Comparison of ENCODE assay signal across 12 cellular contexts in genomic region chr5:127958421-127959011, GRCh38.
A peak's percentile ranks its signal among the peaks of the same experiment; 100 is the strongest.
DNase-seq lines count a peak whose midpoint lies in the region; ATAC-seq, FAIRE-seq and TF ChIP-seq lines count a peak whose summit lies in the region.
"Had no signal": no experiment of that assay in that cellular context is flagged by ENCODE, and none has a peak within 500 bp of the region (broad histone marks: within the 10 kb centered on the region; RNA-seq: fewer than 3 reads in every experiment).

No MANE protein-coding gene starts in this region.

- no peak overlapping the region for H3K4me3 Mint-ChIP-seq in stimulated activated naive CD8-positive, alpha-beta T cell treated with anti-CD3 and anti-CD28 coated beads, Interleukin-15, amount 100 ng/mL, for 72 hours
- H3K4me3 Mint-ChIP-seq: activated CD4-positive, alpha-beta T cell treated with anti-CD3 and anti-CD28 coated beads, Interleukin-2, amount 10 ng/mL, durations not matched to agents 7 days and 5 days; activated naive CD4-positive, alpha-beta T cell treated with anti-CD3 and anti-CD28 coated beads, Interleukin-2, amount 10 ng/mL, durations not matched to agents 7 days and 5 days had no signal

- H3K79me2 ChIP-seq in PC-3 (ENCODE audit: low read length): no peaks in the 10 kb centered on the region

- in situ Hi-C loops in G401 (cut with HindIII; ENCODE audit: low sequenced_read_pairs): no loop called here

- POLR2A ChIA-PET in A549 (lab: Yijun Ruan, JAX): interaction anchor here (1.6 kb wide), 1 partner anchor 24 kb away, joined by 5 read pairs; no protein-coding TSS in a partner anchor
- POLR2A ChIA-PET in PC-3 (lab: Charles Lee; ENCODE audit: unreplicated experiment): interaction anchor here (0.5 to 1.5 kb wide), 3 partner anchors 20 to 80 kb away, joined by 4 read pairs; no protein-coding TSS in a partner anchor

- H3K9me3 Mint-ChIP-seq in stimulated activated naive CD8-positive, alpha-beta T cell treated with anti-CD3 and anti-CD28 coated beads, Interleukin-15, amount 100 ng/mL, for 72 hours: no peaks in the 10 kb centered on the region
- H3K9me3 Mint-ChIP-seq: activated CD4-positive, alpha-beta T cell treated with anti-CD3 and anti-CD28 coated beads, Interleukin-2, amount 10 ng/mL, durations not matched to agents 7 days and 5 days; activated naive CD4-positive, alpha-beta T cell treated with anti-CD3 and anti-CD28 coated beads, Interleukin-2, amount 10 ng/mL, durations not matched to agents 7 days and 5 days had no signal

- no peaks in the 10 kb centered on the region for H3F3A ChIP-seq in PC-3 (ENCODE audit: low read length, unreplicated experiment)

- TF ChIP-seq POLR2A in A549 (IDR thresholded peaks at IDR 0.05; ENCODE audit: low read length): no peak

- H3K4me1 ChIP-seq in A549 (peaks cover 48% of the 10 kb centered on the region), PC-3 (ENCODE audit: insufficient read depth, low read length) (peaks cover 39% of the 10 kb centered on the region), left lung (peaks cover 12 to 34% of the 10 kb centered on the region in 2 donors)

- H2AFZ ChIP-seq in PC-3 (ENCODE audit: low read length): peak overlapping the region; percentile 24; the same call in 1 of the 2 replicates

- 5% methylated on average over 5 of the region's 5 CpGs for WGBS in A549 (ENCODE audit: missing lambda C conversion rate)

- no peak for TF ChIP-seq CTCF in A549 (IDR thresholded peaks at IDR 0.05)
- TF ChIP-seq CTCF in PC-3 (conservative IDR thresholded peaks at IDR 0.05; ENCODE audit: low read depth, low read length): no peak
- TF ChIP-seq CTCF in left lung (IDR thresholded peaks at IDR 0.05): no peak

- H3K9me2 ChIP-seq in PC-3 (replicated peaks; ENCODE audit: low read length): no peaks in the 10 kb centered on the region

- H3K27ac ChIP-seq in A549 (peak overlapping the region; percentile 76 to 80), PC-3 (ENCODE audit: low read length) (peak overlapping the region; percentile 90), left lung (peak overlapping the region; percentile 50 to 51)

- H3K27me3 ChIP-seq in PC-3 (ENCODE audit: low read length) (no peaks in the 10 kb centered on the region), left lung (no peaks in the 10 kb centered on the region)
- H3K27me3 ChIP-seq: spleen had no signal

- H3K4me1 Mint-ChIP-seq in stimulated activated naive CD8-positive, alpha-beta T cell treated with anti-CD3 and anti-CD28 coated beads, Interleukin-15, amount 100 ng/mL, for 72 hours: peaks cover 18% of the 10 kb centered on the region

- DNase-seq in A549 (ENCODE audit: low read depth in 1 of 2, low spot score in 1 of 2) (peak in 1 of 2 experiments; percentile 93), G401 (ENCODE audit: low spot score) (peak; percentile 68), PC-3 (peak; percentile 56), left lung (no peak), T1000 (lab: John Stamatoyannopoulos, UW) (no peak), NK-92 (lab: John Stamatoyannopoulos, UW; ENCODE audit: unreplicated experiment) (no peak), HUDEP-2 (lab: John Stamatoyannopoulos, UW; ENCODE audit: unreplicated experiment in 76 of 76) (no peak)
- no peak for DNase-seq in stimulated activated naive CD8-positive, alpha-beta T cell treated with anti-CD3 and anti-CD28 coated beads, Interleukin-15, amount 100 ng/mL, for 72 hours
- DNase-seq: activated CD4-positive, alpha-beta T cell treated with anti-CD3 and anti-CD28 coated beads, Interleukin-2, amount 10 ng/mL, durations not matched to agents 7 days and 5 days; activated naive CD4-positive, alpha-beta T cell treated with anti-CD3 and anti-CD28 coated beads, Interleukin-2, amount 10 ng/mL, durations not matched to agents 7 days and 5 days; spleen had no signal

- no peaks in the 10 kb centered on the region for H4K20me1 ChIP-seq in PC-3 (ENCODE audit: low read length)

- H3K9me3 ChIP-seq in A549: peaks cover 3% of the 10 kb centered on the region; the same call in 1 of the 3 replicates
- H3K9me3 ChIP-seq in PC-3 (ENCODE audit: low read length): no peaks in the 10 kb centered on the region
- no peaks in the 10 kb centered on the region for H3K9me3 ChIP-seq in left lung
- H3K9me3 ChIP-seq: spleen had no signal

- H3K36me3 ChIP-seq in PC-3 (ENCODE audit: low read depth, low read length) (no peaks in the 10 kb centered on the region), left lung (no peaks in the 10 kb centered on the region)

- intact Hi-C loops in PC-3 (cut with micrococcal nuclease) (loop anchor here (1.0 to 5.0 kb wide), 15 partner anchors 7 to 204 kb away; partner anchors contain the start of gene SLC12A2), left lung (cut with DNase I) (loop anchor here in 1 of 2 donors (10.0 kb wide), 1 partner anchor 84 kb away; no protein-coding TSS in a partner anchor)

- CTCF ChIA-PET in A549 (lab: Yijun Ruan, JAX): interaction anchor here (0.9 to 3.1 kb wide), 5 partner anchors 23 to 243 kb away, joined by 3 to 12 read pairs (median 3); partner anchors contain the start of gene SLC12A2
- CTCF ChIA-PET in PC-3 (lab: Charles Lee): interaction anchor here (0.6 to 0.7 kb wide), 2 partner anchors 126 to 243 kb away, joined by 3 to 5 read pairs; no protein-coding TSS in a partner anchor

- peak overlapping the region; percentile 68 for H3K9ac ChIP-seq in PC-3 (ENCODE audit: low read length)

- no TSS peak for BruUV-seq in PC-3 (replicated peaks; lab: Mats Ljungman, UMichigan)

- TF ChIP-seq EP300 in A549 (IDR thresholded peaks at IDR 0.05): peak; percentile 81 to 85; a peak in 4 of 5 replicates

- H3K27me3 Mint-ChIP-seq in stimulated activated naive CD8-positive, alpha-beta T cell treated with anti-CD3 and anti-CD28 coated beads, Interleukin-15, amount 100 ng/mL, for 72 hours: no peaks in the 10 kb centered on the region
- H3K27me3 Mint-ChIP-seq: activated CD4-positive, alpha-beta T cell treated with anti-CD3 and anti-CD28 coated beads, Interleukin-2, amount 10 ng/mL, durations not matched to agents 7 days and 5 days; activated naive CD4-positive, alpha-beta T cell treated with anti-CD3 and anti-CD28 coated beads, Interleukin-2, amount 10 ng/mL, durations not matched to agents 7 days and 5 days had no signal

- no peak overlapping the region for H3K27ac Mint-ChIP-seq in stimulated activated naive CD8-positive, alpha-beta T cell treated with anti-CD3 and anti-CD28 coated beads, Interleukin-15, amount 100 ng/mL, for 72 hours
- H3K27ac Mint-ChIP-seq: activated CD4-positive, alpha-beta T cell treated with anti-CD3 and anti-CD28 coated beads, Interleukin-2, amount 10 ng/mL, durations not matched to agents 7 days and 5 days; activated naive CD4-positive, alpha-beta T cell treated with anti-CD3 and anti-CD28 coated beads, Interleukin-2, amount 10 ng/mL, durations not matched to agents 7 days and 5 days had no signal

- FAIRE-seq in A549 (lab: Jason Lieb, UNC): peak; percentile 77
- FAIRE-seq: frontal cortex had no signal

- H3K4me3 ChIP-seq in A549 (no peak overlapping the region), PC-3 (ENCODE audit: low read length) (no peak overlapping the region; the same call in 1 of the 2 replicates), left lung (no peak overlapping the region)
- H3K4me3 ChIP-seq: spleen had no signal

- H3K4me2 ChIP-seq in A549: peak overlapping the region; percentile 76
- H3K4me2 ChIP-seq in PC-3 (ENCODE audit: low read length): peak overlapping the region; percentile 54

- ATAC-seq in A549: peak; percentile 64 to 75
- ATAC-seq in PC-3: peak; percentile 57
- peak; percentile 83 for ATAC-seq in left lung
- ATAC-seq in stimulated activated naive CD8-positive, alpha-beta T cell treated with anti-CD3 and anti-CD28 coated beads, Interleukin-15, amount 100 ng/mL, for 72 hours: no peak

- no peak; a peak in 2 of 5 replicates for TF ChIP-seq RAD21 in A549 (conservative IDR thresholded peaks at IDR 0.05 in 1 of 2, IDR thresholded peaks at IDR 0.05 in 1 of 2)

TF ChIP-seq in A549, 52 proteins besides CTCF, POLR2A, EP300 and RAD21 (continues in another document):
- TF ChIP-seq BCL3 (IDR thresholded peaks at IDR 0.05) (peak; percentile 65; the same call in 2 of the 3 replicates), PHF8 (IDR thresholded peaks at IDR 0.05; ENCODE audit: borderline replicate concordance, low read depth) (no peak), MAFK (IDR thresholded peaks at IDR 0.05; ENCODE audit: partially characterized antibody) (no peak), HES2 (IDR thresholded peaks at IDR 0.05) (0 out of 2 replicates have a peak, but pooled peaks have one; percentile 19), ZSCAN20 (CRISPR knock-in tag; IDR thresholded peaks at IDR 0.05) (0 out of 2 replicates have a peak, but pooled peaks have one; percentile 25), EHF (CRISPR knock-in tag; IDR thresholded peaks at IDR 0.05) (peak; percentile 24; the same call in 1 of the 2 replicates), RCOR1 (IDR thresholded peaks at IDR 0.05; ENCODE audit: low read depth, low read length) (no peak), FOSL2 (IDR thresholded peaks at IDR 0.05) (no peak), FOSL2 (CRISPR knock-in tag; IDR thresholded peaks at IDR 0.05) (peak; percentile 46; the same call in 1 of the 2 replicates), POLR2AphosphoS2 (conservative IDR thresholded peaks at IDR 0.05; ENCODE audit: low read length) (no peak), JUN (IDR thresholded peaks at IDR 0.05) (peak; percentile 43 to 66; a peak in 2 of 5 replicates), JUNB (IDR thresholded peaks at IDR 0.05) (peak; percentile 48; the same call in 1 of the 2 replicates), GATA3 (IDR thresholded peaks at IDR 0.05; ENCODE audit: borderline replicate concordance) (peak; percentile 91), CEBPB (IDR thresholded peaks at IDR 0.05) (peak; percentile 20 to 32; a peak in 1 of 4 replicates)

Comparison
In these comparisons a context has a peak if more than half of its experiments do, and no peak if none do; other contexts are left out.
1. DNase-seq: peak in G401 (single experiment) and PC-3 (single experiment); none in left lung (0 of 2), T1000 (single experiment), stimulated activated naive CD8-positive, alpha-beta T cell treated with anti-CD3 and anti-CD28 coated beads, Interleukin-15, amount 100 ng/mL, for 72 hours (0 of 2), NK-92 (single experiment) and HUDEP-2 (0 of 76).
2. Peak in every context shown above with its lines, with median percentiles within 50 percentile points of each other: H3K27ac ChIP-seq.